ENCODE assay signal across 10 cellular contexts in the genomic region with DNA sequence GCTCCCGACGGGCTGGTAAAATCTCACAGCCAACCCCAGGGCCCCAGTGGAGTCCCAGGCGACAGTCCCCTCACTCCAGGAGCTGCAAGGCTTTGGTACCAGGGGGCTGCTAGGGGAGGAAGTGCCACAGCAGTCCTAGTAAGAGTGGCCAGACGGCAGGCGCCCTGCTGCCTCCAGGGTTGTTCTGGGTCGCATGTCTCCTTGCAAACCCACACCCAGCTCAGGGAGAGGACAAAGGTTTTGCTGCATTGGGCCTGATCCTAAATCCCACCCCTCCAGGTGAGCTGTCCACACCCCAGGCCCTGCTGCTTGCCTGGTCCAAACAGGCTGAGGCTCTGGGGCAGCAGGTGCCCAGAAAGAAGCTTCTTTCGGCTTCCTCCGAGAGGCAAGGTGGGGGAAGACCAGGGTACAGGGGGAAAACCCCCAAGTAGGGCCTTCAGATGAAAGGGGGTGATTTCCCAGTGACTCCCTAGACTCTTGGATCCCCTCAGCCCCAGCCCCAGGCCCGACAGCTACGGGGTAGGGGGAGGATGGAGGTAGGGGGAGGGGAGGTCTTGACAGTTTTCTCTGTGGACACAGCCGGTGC. TPM values are rescaled to one million over a fixed set of nuclear protein-coding genes. Genes with fewer than 3 reads are reported as not detected.
DNase-seq lines count a peak whose midpoint lies in the region; ATAC-seq and TF ChIP-seq lines count a peak whose summit lies in the region.
"Had no signal": no experiment of that assay in that cellular context is flagged by ENCODE, and none has a peak within 500 bp of the region (broad histone marks: within the 10 kb centered on the region; RNA-seq: fewer than 3 reads in every experiment).

No MANE protein-coding gene starts in this region.

- no peak for TF ChIP-seq EP300 in stomach (IDR thresholded peaks at IDR 0.05)

- peak overlapping the region; percentile 48 for H2AFZ ChIP-seq in mesenchymal stem cell (ENCODE audit: low read depth, low read length)

- H3K14ac ChIP-seq in mesenchymal stem cell (ENCODE audit: low read length in 2 of 2) = no peak overlapping the region

- H3K36me3 ChIP-seq in mesenchymal stem cell (ENCODE audit: control insufficient read depth in 1 of 2, insufficient read depth in 2 of 2, low read depth in 1 of 2, low read length in 2 of 2) = no peaks in the 10 kb centered on the region
- no peaks in the 10 kb centered on the region for H3K36me3 ChIP-seq in colonic mucosa
- no peaks in the 10 kb centered on the region for H3K36me3 ChIP-seq in stomach

- peaks cover 43 to 79% of the 10 kb centered on the region in 2 experiments for H3K27me3 ChIP-seq in mesenchymal stem cell (ENCODE audit: control insufficient read depth in 1 of 2, insufficient read depth in 1 of 2, low read length in 2 of 2)
- H3K27me3 ChIP-seq in colonic mucosa = peaks cover 24% of the 10 kb centered on the region
- H3K27me3 ChIP-seq in stomach = peaks cover 10 to 87% (median 47%) of the 10 kb centered on the region in 3 donors

- TF ChIP-seq CTCF in GM12865 (IDR thresholded peaks at IDR 0.05; ENCODE audit: insufficient read depth, low read depth, low read length, missing control alignments) = peak; percentile 21
- TF ChIP-seq CTCF in colonic mucosa (IDR thresholded peaks at IDR 0.05) = no peak
- no peak for TF ChIP-seq CTCF in stomach (IDR thresholded peaks at IDR 0.05)

- H3K23ac ChIP-seq in mesenchymal stem cell (ENCODE audit: low read length in 2 of 2) = no peak overlapping the region

- H2BK15ac ChIP-seq in mesenchymal stem cell (ENCODE audit: low read depth, poor library complexity, severe bottlenecking) = no peak overlapping the region

- peak; percentile 63 for ATAC-seq in HG03460 (IDR thresholded peaks at IDR 0.05; ENCODE audit: unreplicated experiment)

- no peak overlapping the region for H2BK120ac ChIP-seq in mesenchymal stem cell (ENCODE audit: low read depth, low read length)

- H4K91ac ChIP-seq in mesenchymal stem cell (ENCODE audit: low read length) = no peak overlapping the region

- H3K9me3 ChIP-seq in mesenchymal stem cell (ENCODE audit: control insufficient read depth, low read length) (no peaks in the 10 kb centered on the region), colonic mucosa (no peaks in the 10 kb centered on the region), stomach (no peaks in the 10 kb centered on the region)

- no peak overlapping the region for H3K27ac ChIP-seq in mesenchymal stem cell (ENCODE audit: low read length, poor library complexity, severe bottlenecking)
- no peak overlapping the region for H3K27ac ChIP-seq in colonic mucosa
- H3K27ac ChIP-seq in stomach = no peak overlapping the region

- WGBS in mesenchymal stem cell = 43% methylated on average over 8 of the region's 11 CpGs
- WGBS in stomach, 5 donors = 28 to 60% (median 50%) methylated on average over 9 to 11 of the region's 11 CpGs

- no peak overlapping the region for H3K18ac ChIP-seq in mesenchymal stem cell (ENCODE audit: low read depth in 1 of 2, low read length in 2 of 2)

- no peak overlapping the region for H2BK12ac ChIP-seq in mesenchymal stem cell (ENCODE audit: low read length in 2 of 2)

- no peak overlapping the region for H3K4ac ChIP-seq in mesenchymal stem cell (ENCODE audit: low read depth in 1 of 2, low read length in 2 of 2)

- H3K4me3 ChIP-seq in GM12865 (ENCODE audit: low read depth, low read length) (peak overlapping the region; percentile 41), mesenchymal stem cell (ENCODE audit: insufficient read depth in 1 of 2, low read depth in 1 of 2, low read length in 2 of 2) (no peak overlapping the region), colonic mucosa (no peak overlapping the region), stomach (peak overlapping the region in 2 of 4 donors; percentile 26 to 44)

- H4K8ac ChIP-seq in mesenchymal stem cell (ENCODE audit: low read length) = no peak overlapping the region

- no peak overlapping the region for H2BK5ac ChIP-seq in mesenchymal stem cell (ENCODE audit: low read depth, low read length, poor library complexity, severe bottlenecking)

- peak; percentile 21 for TF ChIP-seq POLR2A in GM19193 (IDR thresholded peaks at IDR 0.05; ENCODE audit: extremely low read depth, insufficient read depth, insufficient read length)
- TF ChIP-seq POLR2A in stomach (IDR thresholded peaks at IDR 0.05) = no peak

- intact Hi-C loops in colonic mucosa (cut with DNase I) (no loop called here), stomach (cut with DNase I; ENCODE audit: low total_unique reads) (no loop called here)

- DNase-seq in GM12865 (ENCODE audit: low read depth) = peak; percentile 69
- DNase-seq in mesenchymal stem cell = no peak
- DNase-seq in colonic mucosa = no peak
- no peak for DNase-seq in NCI-H2107 (lab: John Stamatoyannopoulos, UW)
- DNase-seq in stomach = no peak
- DNase-seq: cerebellar nuclear complex, DMS79 treated with DMSO at 0.1 percent for 48 hours, NCI-H1694 treated with DMSO at 0.1 percent for 48 hours had no signal

- H3K9ac ChIP-seq in mesenchymal stem cell (ENCODE audit: low read length) (no peak overlapping the region), colonic mucosa (ENCODE audit: low read depth in 2 of 2, low read length in 2 of 2) (no peak overlapping the region)

- H3K4me1 ChIP-seq in mesenchymal stem cell (ENCODE audit: control insufficient read depth, insufficient read depth, low read depth, low read length) (peaks cover 20% of the 10 kb centered on the region), colonic mucosa (peaks cover 11% of the 10 kb centered on the region), stomach (peaks cover 22 to 39% (median 28%) of the 10 kb centered on the region in 4 donors)

- no peaks in the 10 kb centered on the region for H3K79me1 ChIP-seq in mesenchymal stem cell (replicated peaks; ENCODE audit: low read length, poor library complexity, severe bottlenecking)

- H2AK5ac ChIP-seq in mesenchymal stem cell (ENCODE audit: low read length, severe bottlenecking) = no peak overlapping the region

- no peak overlapping the region for H3K4me2 ChIP-seq in mesenchymal stem cell (ENCODE audit: low read length, poor library complexity, severe bottlenecking)

RNA-seq across cellular contexts. Expression of a gene that starts 4.2 kb away (rescaled TPM):
- 3.4 TPM for polyA plus RNA-seq in mesenchymal stem cell (2013, experiment 1 of 2)
- polyA plus RNA-seq in mesenchymal stem cell (2013, experiment 2 of 2) = 3.1 TPM
- 1 to 10 TPM in 1 of 2 donors, under 1 TPM in 1; 0.64 to 1.1 TPM for total RNA-seq in colonic mucosa
- total RNA-seq in stomach = 1 to 10 TPM in 1 of 5 donors, under 1 TPM in 1, not detected in 3; 0.73 to 2.3 TPM
- polyA plus RNA-seq in stomach = 1 to 10 TPM in 1 of 3 donors, not detected in 2; 1.6 TPM

RNA-seq across cellular contexts. Expression of a gene that starts 23.1 kb away (rescaled TPM):
- polyA plus RNA-seq in mesenchymal stem cell (2013, experiment 1 of 2) = not detected
- polyA plus RNA-seq in mesenchymal stem cell (2013, experiment 2 of 2) = not detected
- total RNA-seq in colonic mucosa (1 to 10 TPM; 5.0 to 9.7 TPM), stomach (10 to 100 TPM in 1 of 5 donors, 1 to 10 TPM in 4; 2.2 to 13.8 (median 5.8) TPM)
- polyA plus RNA-seq in stomach = 1 to 10 TPM; 3.2 to 7.3 (median 3.4) TPM

RNA-seq across cellular contexts. Expression of a gene that starts 52.0 kb away (rescaled TPM):
- polyA plus RNA-seq in mesenchymal stem cell (2013, experiment 1 of 2) = 413 TPM
- 407 TPM for polyA plus RNA-seq in mesenchymal stem cell (2013, experiment 2 of 2)
- total RNA-seq in colonic mucosa (100 to 1,000 TPM in 1 of 2 donors, 10 to 100 TPM in 1; 94.4 to 105 TPM), stomach (10 to 100 TPM in 4 of 5 donors, 1 to 10 TPM in 1; 2.0 to 86.2 (median 47.5) TPM)
- 100 to 1,000 TPM; 246 to 282 (median 264) TPM for polyA plus RNA-seq in stomach
